ENCODE assay signal across 1 cellular context in the genomic region with DNA sequence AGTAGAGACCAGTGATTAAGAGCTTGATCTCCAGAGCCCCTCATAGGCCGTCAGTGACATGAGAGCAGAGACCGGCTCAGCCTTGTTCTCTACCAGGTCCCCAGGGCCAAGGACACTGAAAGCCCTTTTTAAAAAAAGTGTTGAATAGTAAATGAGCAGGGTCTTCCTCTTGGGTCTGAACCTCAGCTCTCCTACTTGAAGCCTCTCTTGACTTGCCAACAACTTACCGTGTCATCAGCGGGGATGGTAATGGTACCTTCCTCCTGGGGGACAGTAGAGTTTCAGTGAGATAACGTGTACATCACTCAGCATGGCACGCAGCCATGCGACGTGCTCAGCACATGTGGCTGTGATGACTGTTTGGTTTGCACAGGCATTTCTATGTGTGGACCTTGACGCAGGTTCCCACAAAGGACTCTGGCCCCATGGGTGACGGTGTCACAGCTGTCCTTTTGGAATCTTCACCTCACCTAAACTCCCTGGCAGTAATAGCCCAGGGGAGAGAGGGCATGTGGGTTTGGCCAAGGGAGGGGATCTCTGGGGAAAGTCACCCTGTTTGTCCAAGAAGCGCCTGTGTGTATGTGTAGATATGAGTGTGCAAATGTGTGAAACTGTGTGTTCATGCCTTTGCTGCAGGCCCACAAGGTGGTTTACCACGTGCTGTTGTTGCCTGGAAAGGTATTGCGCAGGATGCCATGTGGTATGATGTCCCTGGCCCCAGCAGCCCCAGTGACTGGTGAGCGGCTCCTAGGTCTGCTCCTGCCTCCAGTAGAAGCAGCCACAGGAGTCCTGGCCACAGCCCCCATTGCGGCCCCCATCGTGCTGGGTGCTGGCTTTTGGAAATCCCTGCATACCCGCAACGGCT.
A peak's percentile ranks its signal among the peaks of the same experiment; 100 is the strongest.
TF ChIP-seq lines count a peak whose summit lies in the region.

No MANE protein-coding gene starts in this region.

TF ChIP-seq in GM12878, 131 proteins besides CTCF, POLR2A, EP300 and RAD21 (continued from another document):
- TF ChIP-seq, protein P1, sequence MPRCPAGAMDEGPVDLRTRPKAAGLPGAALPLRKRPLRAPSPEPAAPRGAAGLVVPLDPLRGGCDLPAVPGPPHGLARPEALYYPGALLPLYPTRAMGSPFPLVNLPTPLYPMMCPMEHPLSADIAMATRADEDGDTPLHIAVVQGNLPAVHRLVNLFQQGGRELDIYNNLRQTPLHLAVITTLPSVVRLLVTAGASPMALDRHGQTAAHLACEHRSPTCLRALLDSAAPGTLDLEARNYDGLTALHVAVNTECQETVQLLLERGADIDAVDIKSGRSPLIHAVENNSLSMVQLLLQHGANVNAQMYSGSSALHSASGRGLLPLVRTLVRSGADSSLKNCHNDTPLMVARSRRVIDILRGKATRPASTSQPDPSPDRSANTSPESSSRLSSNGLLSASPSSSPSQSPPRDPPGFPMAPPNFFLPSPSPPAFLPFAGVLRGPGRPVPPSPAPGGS (IDR thresholded peaks at IDR 0.05; ENCODE audit: borderline replicate concordance, insufficient read depth, low read depth, low read length, poor library complexity, severe bottlenecking) = peak; percentile 78
